Comparison of ENCODE assay signal across 9 cellular contexts in the genomic region with DNA sequence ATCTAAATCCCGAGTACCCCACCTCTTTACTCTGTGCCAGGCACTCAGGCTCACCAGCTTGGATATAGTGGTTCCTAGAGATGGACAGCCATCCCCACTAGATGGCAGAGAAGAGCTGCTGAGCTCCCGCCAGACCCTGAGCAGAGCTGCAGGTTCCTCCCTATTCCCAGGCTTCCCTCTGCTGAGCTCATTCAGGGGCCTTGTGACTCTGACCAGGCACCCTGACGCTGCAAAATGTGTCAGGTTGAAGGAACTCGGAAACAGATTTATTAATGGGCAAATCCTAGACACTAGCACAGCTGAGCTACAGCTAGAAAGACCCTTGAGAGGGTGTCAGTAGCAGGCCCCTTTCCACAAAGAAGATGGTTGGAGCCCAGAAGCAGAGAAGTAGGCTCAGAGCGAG. TPM values are rescaled to one million over a fixed set of nuclear protein-coding genes. Genes with fewer than 3 reads are reported as not detected.
A peak's percentile ranks its signal among the peaks of the same experiment; 100 is the strongest.
DNase-seq lines count a peak whose midpoint lies in the region; ATAC-seq, FAIRE-seq and TF ChIP-seq lines count a peak whose summit lies in the region.
"Had no signal": no experiment of that assay in that cellular context is flagged by ENCODE, and none has a peak within 500 bp of the region (broad histone marks: within the 10 kb centered on the region; RNA-seq: fewer than 3 reads in every experiment).

No MANE protein-coding gene starts in this region.

- H3K27ac ChIP-seq in K562 (ENCODE audit: extremely low read depth, low read depth, low read length) = peak overlapping the region; percentile 40; the same call in 1 of the 3 replicates

- H3K9me3 ChIP-seq in K562 (replicated peaks; ENCODE audit: control insufficient read depth, insufficient read depth, low read depth, low read length) = no peaks in the 10 kb centered on the region

- no peak overlapping the region for H3K4me3 ChIP-seq in K562
- no peak overlapping the region for H3K4me3 ChIP-seq in retinal pigment epithelial cell (ENCODE audit: low read length)

- H3K4me2 ChIP-seq in K562 (ENCODE audit: insufficient read depth, low read length) = no peak overlapping the region

- FAIRE-seq in K562 (lab: Jason Lieb, UNC) = peak; percentile 97

- BruUV-seq in K562 (replicated peaks; lab: Mats Ljungman, UMichigan) = no TSS peak

- TF ChIP-seq POLR2A in K562 (conservative IDR thresholded peaks at IDR 0.05) = no peak

- DNase-seq in GM03348 (ENCODE audit: low spot score) = peak; percentile 93
- peak; percentile 15 for DNase-seq in NCI-H1436 treated with DMSO at 0.1 percent for 48 hours (lab: John Stamatoyannopoulos, UW)
- DNase-seq in T-helper 2 cell = peak in 4 of 5 experiments; percentile 10 to 62 (median 22)
- peak; percentile 72 to 84 (median 78) for DNase-seq in K562 (ENCODE audit: extremely low read depth in 1 of 4, low spot score in 3 of 4)
- DNase-seq in hypothalamus (lab: John Stamatoyannopoulos, UW) = peak in 48 of 51 donors; percentile 31 to 91 (median 78)
- DNase-seq in retinal pigment epithelial cell (ENCODE audit: low read depth) = peak; percentile 95

- peaks cover 2 to 6% of the 10 kb centered on the region in 2 experiments; a peak in 3 of 5 replicates for H3K4me1 ChIP-seq in K562 (replicated peaks in 1 of 2; ENCODE audit: control insufficient read depth in 2 of 2, insufficient read depth in 2 of 2, low read length in 2 of 2)

- TF ChIP-seq RAD21 in K562 (CRISPR knock-in tag; conservative IDR thresholded peaks at IDR 0.05 in 1 of 2, IDR thresholded peaks at IDR 0.05 in 1 of 2) = peak; percentile 88 to 89

- TF ChIP-seq EP300 in K562 (IDR thresholded peaks at IDR 0.05; ENCODE audit: low read length) = peak; percentile 56

- in situ Hi-C loops in K562 (cut with MboI) = loop anchor here (10.0 kb wide), 1 partner anchor 445 kb away; no protein-coding TSS in a partner anchor

- no peak overlapping the region for H3K9ac ChIP-seq in K562 (ENCODE audit: insufficient read depth in 1 of 2, low read depth in 2 of 2, low read length in 2 of 2)

- H3K9me1 ChIP-seq in K562 (ENCODE audit: control insufficient read depth, insufficient read depth, low read length) = no peaks in the 10 kb centered on the region

- H2AFZ ChIP-seq in K562 (ENCODE audit: low read depth, low read length) = peak overlapping the region; percentile 40; the same call in 1 of the 2 replicates

- POLR2A ChIA-PET in K562 (lab: Yijun Ruan, JAX) = interaction anchor here (0.6 to 1.4 kb wide), 3 partner anchors 50 to 339 kb away, joined by 3 to 4 read pairs (median 3); a partner anchor contains a TSS

- H3K27me3 ChIP-seq in K562 (ENCODE audit: control insufficient read depth in 2 of 2, insufficient read depth in 2 of 2, low read length in 2 of 2) = no peaks in the 10 kb centered on the region

- peaks cover 9% of the 10 kb centered on the region; the same call in 2 of the 3 replicates for H3K36me3 ChIP-seq in K562 (ENCODE audit: control insufficient read depth, insufficient read depth, low read length)

- no peaks in the 10 kb centered on the region for H4K20me1 ChIP-seq in K562 (replicated peaks; ENCODE audit: control insufficient read depth, insufficient read depth, low read length)

- CTCF ChIA-PET in K562 (lab: Yijun Ruan, JAX; ENCODE audit: low intra/inter-chr PET ratio) = interaction anchor here (0.7 to 1.1 kb wide), 4 partner anchors 138 to 339 kb away, joined by 3 to 7 read pairs (median 4); no protein-coding TSS in a partner anchor

- ATAC-seq in HG02571 (IDR thresholded peaks at IDR 0.05; ENCODE audit: unreplicated experiment) (peak; percentile 63), K562 (peak; percentile 100), HG02623 (IDR thresholded peaks at IDR 0.05; ENCODE audit: unreplicated experiment) (no peak)

- TF ChIP-seq CTCF in K562 (IDR thresholded peaks at IDR 0.05 in 2 of 3, conservative IDR thresholded peaks at IDR 0.05 in 1 of 3; ENCODE audit: insufficient read depth in 2 of 3, low read depth in 1 of 3, low read length in 3 of 3) = peak; percentile 75 to 86 (median 82)
- TF ChIP-seq CTCF in retinal pigment epithelial cell (conservative IDR thresholded peaks at IDR 0.05; ENCODE audit: low read depth, low read length) = peak; percentile 94

- no peaks in the 10 kb centered on the region for H3K79me2 ChIP-seq in K562 (ENCODE audit: control insufficient read depth, insufficient read depth, low read length)

- WGBS in K562 (ENCODE audit: insufficient coverage, low coverage, missing lambda C conversion rate) = 20% methylated on average over 5 of the region's 5 CpGs

- intact Hi-C loops in K562 (cut with micrococcal nuclease) = loop anchor here (1.0 to 10.0 kb wide), 5 partner anchors 107 to 445 kb away; no protein-coding TSS in a partner anchor

RNA-seq across cellular contexts. Expression of a gene that starts 38.2 kb away (rescaled TPM):
- not detected in 2 replicates for total RNA-seq in K562 (2011; cell fraction: chromatin; rRNA removed; ENCODE audit: low replicate concordance)
- total RNA-seq in K562 (2011; cell fraction: nucleolus; rRNA removed) = not detected in 2 replicates
- not detected in 2 replicates for total RNA-seq in K562 (2011; cell fraction: nucleoplasm; rRNA removed)
- total RNA-seq in K562 (2014; rRNA removed) = not detected in 2 replicates
- not detected in 2 replicates for total RNA-seq in K562 (2014; rRNA removed; fragmentation: Illumina TruSeq; extraction: Trizol)
- not detected in 2 replicates for total RNA-seq in K562 (2015; rRNA removed; fragmentation: Illumina TruSeq; extraction: Trizol)
- total RNA-seq in K562 (2021) = not detected in 2 replicates
- polyA plus RNA-seq in K562 (2011; rRNA removed) = not detected in 2 replicates
- polyA plus RNA-seq in K562 (2011; cell fraction: cytosol; rRNA removed) = not detected in 2 replicates
- not detected in 2 replicates for polyA plus RNA-seq in K562 (2011; cell fraction: nucleus; rRNA removed)
- not detected in 2 replicates for polyA plus RNA-seq in K562 (2012)
- polyA plus RNA-seq in K562 (2014; fragmentation: Illumina TruSeq; extraction: Trizol) = not detected in 2 replicates
- polyA plus RNA-seq in K562 (2014; fragmentation: Nextera tagmentation; extraction: Ambion mirVana) = not detected
- polyA plus RNA-seq in K562 (2014; rRNA removed) = not detected in 2 replicates
- polyA minus RNA-seq in K562 (2011; rRNA and poly(A)+ RNA removed) = 0.06 TPM in 1 of 2 replicates, not detected in the other
- not detected in 2 replicates for polyA minus RNA-seq in K562 (2011; cell fraction: cytosol; rRNA and poly(A)+ RNA removed)
- polyA minus RNA-seq in K562 (2011; cell fraction: nucleus; rRNA and poly(A)+ RNA removed) = not detected in 2 replicates
- total RNA-seq: subcutaneous adipose tissue had no signal

RNA-seq across cellular contexts. Expression of a gene that starts 50.2 kb away (rescaled TPM):
- total RNA-seq in K562 (2011; cell fraction: chromatin; rRNA removed; ENCODE audit: low replicate concordance) = 118 and 123 TPM in 2 replicates
- total RNA-seq in K562 (2011; cell fraction: nucleolus; rRNA removed) = 58.6 and 64.5 TPM in 2 replicates
- 64.7 and 77.3 TPM in 2 replicates for total RNA-seq in K562 (2011; cell fraction: nucleoplasm; rRNA removed)
- 7.0 and 8.8 TPM in 2 replicates for total RNA-seq in K562 (2014; rRNA removed)
- total RNA-seq in K562 (2014; rRNA removed; fragmentation: Illumina TruSeq; extraction: Trizol) = 7.1 and 8.4 TPM in 2 replicates
- 7.7 and 8.2 TPM in 2 replicates for total RNA-seq in K562 (2015; rRNA removed; fragmentation: Illumina TruSeq; extraction: Trizol)
- 11.1 and 12.9 TPM in 2 replicates for total RNA-seq in K562 (2021)
- 11.5 and 15.5 TPM in 2 replicates for polyA plus RNA-seq in K562 (2011; rRNA removed)
- polyA plus RNA-seq in K562 (2011; cell fraction: cytosol; rRNA removed) = 11.0 and 12.7 TPM in 2 replicates
- polyA plus RNA-seq in K562 (2011; cell fraction: nucleus; rRNA removed) = 45.8 and 67.6 TPM in 2 replicates
- 12.8 and 21.8 TPM in 2 replicates for polyA plus RNA-seq in K562 (2012)
- 8.4 and 9.0 TPM in 2 replicates for polyA plus RNA-seq in K562 (2014; fragmentation: Illumina TruSeq; extraction: Trizol)
- 1 to 10 TPM; 2.4 to 7.0 TPM for polyA plus RNA-seq in K562 (2014; fragmentation: Nextera tagmentation; extraction: Ambion mirVana)
- 9.6 and 11.1 TPM in 2 replicates for polyA plus RNA-seq in K562 (2014; rRNA removed)
- polyA minus RNA-seq in K562 (2011; rRNA and poly(A)+ RNA removed) = 26.7 and 28.2 TPM in 2 replicates
- 7.8 and 15.9 TPM in 2 replicates for polyA minus RNA-seq in K562 (2011; cell fraction: cytosol; rRNA and poly(A)+ RNA removed)
- 24.5 and 32.7 TPM in 2 replicates for polyA minus RNA-seq in K562 (2011; cell fraction: nucleus; rRNA and poly(A)+ RNA removed)

RNA-seq across cellular contexts. Expression of a gene that starts 50.5 kb away (rescaled TPM):
- 34.9 and 102 TPM in 2 replicates for total RNA-seq in K562 (2011; cell fraction: chromatin; rRNA removed; ENCODE audit: low replicate concordance)
- 20.8 and 23.4 TPM in 2 replicates for total RNA-seq in K562 (2011; cell fraction: nucleolus; rRNA removed)
- 40.0 and 49.9 TPM in 2 replicates for total RNA-seq in K562 (2011; cell fraction: nucleoplasm; rRNA removed)
- total RNA-seq in K562 (2014; rRNA removed) (28.4 and 32.8 TPM in 2 replicates), K562 (2014; rRNA removed; fragmentation: Illumina TruSeq; extraction: Trizol) (41.7 and 49.6 TPM in 2 replicates), K562 (2015; rRNA removed; fragmentation: Illumina TruSeq; extraction: Trizol) (47.4 and 55.1 TPM in 2 replicates), K562 (2021) (36.3 and 37.9 TPM in 2 replicates)
- polyA plus RNA-seq in K562 (2011; rRNA removed) (60.2 and 63.9 TPM in 2 replicates), K562 (2014; fragmentation: Illumina TruSeq; extraction: Trizol) (43.5 and 49.1 TPM in 2 replicates), K562 (2014; fragmentation: Nextera tagmentation; extraction: Ambion mirVana) (10 to 100 TPM; 13.3 to 16.6 TPM), K562 (2014; rRNA removed) (39.0 and 48.0 TPM in 2 replicates)
- 13.2 and 24.9 TPM in 2 replicates for polyA plus RNA-seq in K562 (2011; cell fraction: cytosol; rRNA removed)
- polyA plus RNA-seq in K562 (2011; cell fraction: nucleus; rRNA removed) = 94.0 and 147 TPM in 2 replicates
- 27.5 and 38.7 TPM in 2 replicates for polyA plus RNA-seq in K562 (2012)
- polyA minus RNA-seq in K562 (2011; rRNA and poly(A)+ RNA removed) = 46.8 and 52.4 TPM in 2 replicates
- 12.2 and 21.6 TPM in 2 replicates for polyA minus RNA-seq in K562 (2011; cell fraction: cytosol; rRNA and poly(A)+ RNA removed)
- polyA minus RNA-seq in K562 (2011; cell fraction: nucleus; rRNA and poly(A)+ RNA removed) = 42.0 and 96.6 TPM in 2 replicates

RNA-seq across cellular contexts. Expression of a gene that starts 52.7 kb away (rescaled TPM):
- total RNA-seq in K562 (2011; cell fraction: chromatin; rRNA removed; ENCODE audit: low replicate concordance) = not detected in 2 replicates
- total RNA-seq in K562 (2011; cell fraction: nucleolus; rRNA removed) = not detected in 2 replicates
- total RNA-seq in K562 (2011; cell fraction: nucleoplasm; rRNA removed) = not detected in 2 replicates
- total RNA-seq in K562 (2014; rRNA removed) (not detected in 2 replicates), K562 (2014; rRNA removed; fragmentation: Illumina TruSeq; extraction: Trizol) (not detected in 2 replicates), K562 (2015; rRNA removed; fragmentation: Illumina TruSeq; extraction: Trizol) (not detected in 2 replicates), K562 (2021) (not detected in 2 replicates)
- polyA plus RNA-seq in K562 (2011; rRNA removed) (not detected in 2 replicates), K562 (2014; fragmentation: Illumina TruSeq; extraction: Trizol) (not detected in 2 replicates), K562 (2014; fragmentation: Nextera tagmentation; extraction: Ambion mirVana) (not detected), K562 (2014; rRNA removed) (not detected in 2 replicates)
- not detected in 2 replicates for polyA plus RNA-seq in K562 (2011; cell fraction: cytosol; rRNA removed)
- not detected in 2 replicates for polyA plus RNA-seq in K562 (2011; cell fraction: nucleus; rRNA removed)
- not detected in 2 replicates for polyA plus RNA-seq in K562 (2012)
- polyA minus RNA-seq in K562 (2011; rRNA and poly(A)+ RNA removed) = not detected in 2 replicates
- polyA minus RNA-seq in K562 (2011; cell fraction: cytosol; rRNA and poly(A)+ RNA removed) = not detected in 2 replicates
- polyA minus RNA-seq in K562 (2011; cell fraction: nucleus; rRNA and poly(A)+ RNA removed) = not detected in 2 replicates
- total RNA-seq: subcutaneous adipose tissue had no signal

Comparison
In these comparisons a context has a peak if more than half of its experiments do, and no peak if none do; other contexts are left out.
1. DNase-seq: peak in every context shown above with its lines; median percentile 95 in retinal pigment epithelial cell; 93 in GM03348; 78 in K562; 78 in hypothalamus; 22 in T-helper 2 cell; 15 in NCI-H1436 treated with DMSO at 0.1 percent for 48 hours.